In the genomic region with DNA sequence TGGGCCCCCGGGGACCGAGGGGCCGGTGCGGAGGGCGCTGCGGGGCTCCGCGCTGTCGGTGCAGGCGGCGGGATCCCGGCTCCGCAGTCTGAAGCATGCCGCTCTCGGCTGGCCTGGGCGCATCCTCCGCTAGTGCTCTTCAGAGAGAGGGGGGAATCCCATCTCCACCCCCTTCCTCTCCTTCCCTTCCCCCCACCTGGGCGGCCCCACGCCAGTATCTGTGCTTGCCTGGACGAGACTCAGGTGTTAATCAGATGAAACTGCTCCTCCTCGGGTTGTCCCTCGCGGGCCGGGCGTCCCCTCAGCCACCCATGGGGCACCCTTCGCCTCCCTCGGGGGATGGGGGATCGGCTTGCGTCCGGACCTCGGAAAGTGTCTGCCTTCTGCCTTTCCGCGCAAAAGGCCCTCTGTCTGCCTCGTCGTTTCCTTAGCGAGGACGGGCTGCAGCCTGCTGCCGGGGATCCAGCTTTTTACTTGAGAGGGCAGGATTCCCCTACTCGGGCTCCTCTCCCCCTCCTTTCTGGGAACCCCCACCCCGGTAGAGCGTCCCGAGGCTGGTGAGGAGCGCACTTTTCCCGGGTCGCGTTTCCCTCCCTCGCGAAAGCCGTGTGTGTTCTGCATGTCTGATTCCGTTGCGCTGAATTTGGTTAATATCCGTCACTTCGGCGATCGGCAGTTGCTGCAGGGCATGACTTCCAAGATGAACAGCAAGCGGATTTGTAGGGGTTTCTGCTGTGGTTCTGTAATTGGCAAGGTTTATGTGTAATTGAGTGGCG, we compare ENCODE assay signal across 2 cellular contexts.
A peak's percentile ranks its signal among the peaks of the same experiment; 100 is the strongest.
TF ChIP-seq lines count a peak whose summit lies in the region.

No MANE protein-coding gene starts in this region.

TF ChIP-seq in Ishikawa, 13 proteins besides CTCF, POLR2A, EP300 and RAD21:
- TF ChIP-seq NFIC (IDR thresholded peaks at IDR 0.05), result no peak
- TF ChIP-seq EGR1 (IDR thresholded peaks at IDR 0.05), result no peak
- TF ChIP-seq, protein P1, sequence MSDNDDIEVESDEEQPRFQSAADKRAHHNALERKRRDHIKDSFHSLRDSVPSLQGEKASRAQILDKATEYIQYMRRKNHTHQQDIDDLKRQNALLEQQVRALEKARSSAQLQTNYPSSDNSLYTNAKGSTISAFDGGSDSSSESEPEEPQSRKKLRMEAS (IDR thresholded peaks at IDR 0.05), result peak; percentile 54; the same call in 1 of the 2 replicates
- TF ChIP-seq, protein P2, sequence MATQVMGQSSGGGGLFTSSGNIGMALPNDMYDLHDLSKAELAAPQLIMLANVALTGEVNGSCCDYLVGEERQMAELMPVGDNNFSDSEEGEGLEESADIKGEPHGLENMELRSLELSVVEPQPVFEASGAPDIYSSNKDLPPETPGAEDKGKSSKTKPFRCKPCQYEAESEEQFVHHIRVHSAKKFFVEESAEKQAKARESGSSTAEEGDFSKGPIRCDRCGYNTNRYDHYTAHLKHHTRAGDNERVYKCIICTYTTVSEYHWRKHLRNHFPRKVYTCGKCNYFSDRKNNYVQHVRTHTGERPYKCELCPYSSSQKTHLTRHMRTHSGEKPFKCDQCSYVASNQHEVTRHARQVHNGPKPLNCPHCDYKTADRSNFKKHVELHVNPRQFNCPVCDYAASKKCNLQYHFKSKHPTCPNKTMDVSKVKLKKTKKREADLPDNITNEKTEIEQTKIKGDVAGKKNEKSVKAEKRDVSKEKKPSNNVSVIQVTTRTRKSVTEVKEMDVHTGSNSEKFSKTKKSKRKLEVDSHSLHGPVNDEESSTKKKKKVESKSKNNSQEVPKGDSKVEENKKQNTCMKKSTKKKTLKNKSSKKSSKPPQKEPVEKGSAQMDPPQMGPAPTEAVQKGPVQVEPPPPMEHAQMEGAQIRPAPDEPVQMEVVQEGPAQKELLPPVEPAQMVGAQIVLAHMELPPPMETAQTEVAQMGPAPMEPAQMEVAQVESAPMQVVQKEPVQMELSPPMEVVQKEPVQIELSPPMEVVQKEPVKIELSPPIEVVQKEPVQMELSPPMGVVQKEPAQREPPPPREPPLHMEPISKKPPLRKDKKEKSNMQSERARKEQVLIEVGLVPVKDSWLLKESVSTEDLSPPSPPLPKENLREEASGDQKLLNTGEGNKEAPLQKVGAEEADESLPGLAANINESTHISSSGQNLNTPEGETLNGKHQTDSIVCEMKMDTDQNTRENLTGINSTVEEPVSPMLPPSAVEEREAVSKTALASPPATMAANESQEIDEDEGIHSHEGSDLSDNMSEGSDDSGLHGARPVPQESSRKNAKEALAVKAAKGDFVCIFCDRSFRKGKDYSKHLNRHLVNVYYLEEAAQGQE (IDR thresholded peaks at IDR 0.05; ENCODE audit: low read depth), result no peak

TF ChIP-seq in WTC11, 78 proteins besides CTCF, POLR2A, EP300 and RAD21:
- TF ChIP-seq FOXJ3 (CRISPR knock-in tag; IDR thresholded peaks at IDR 0.05; ENCODE audit: borderline replicate concordance) (no peak), SMAD4 (CRISPR knock-in tag; IDR thresholded peaks at IDR 0.05) (no peak), TEAD1 (CRISPR knock-in tag; IDR thresholded peaks at IDR 0.05) (no peak), NR3C1 (CRISPR knock-in tag; conservative IDR thresholded peaks at IDR 0.05; ENCODE audit: low read depth) (no peak), JAZF1 (CRISPR knock-in tag; IDR thresholded peaks at IDR 0.05) (no peak), KAT7 (CRISPR knock-in tag; IDR thresholded peaks at IDR 0.05; ENCODE audit: borderline replicate concordance) (no peak), PRRX2 (CRISPR knock-in tag; IDR thresholded peaks at IDR 0.05) (no peak), ZNF317 (CRISPR knock-in tag; IDR thresholded peaks at IDR 0.05; ENCODE audit: borderline replicate concordance, low read depth) (no peak), CREM (CRISPR knock-in tag; IDR thresholded peaks at IDR 0.05) (no peak), JUN (CRISPR knock-in tag; IDR thresholded peaks at IDR 0.05) (no peak), MXD4 (CRISPR knock-in tag; IDR thresholded peaks at IDR 0.05; ENCODE audit: borderline replicate concordance) (no peak), ZNF138 (CRISPR knock-in tag; conservative IDR thresholded peaks at IDR 0.05) (no peak), NR2C2 (CRISPR knock-in tag; IDR thresholded peaks at IDR 0.05) (no peak), CREB1 (CRISPR knock-in tag; IDR thresholded peaks at IDR 0.05) (peak; percentile 43; the same call in 1 of the 2 replicates)
- TF ChIP-seq, protein P3, sequence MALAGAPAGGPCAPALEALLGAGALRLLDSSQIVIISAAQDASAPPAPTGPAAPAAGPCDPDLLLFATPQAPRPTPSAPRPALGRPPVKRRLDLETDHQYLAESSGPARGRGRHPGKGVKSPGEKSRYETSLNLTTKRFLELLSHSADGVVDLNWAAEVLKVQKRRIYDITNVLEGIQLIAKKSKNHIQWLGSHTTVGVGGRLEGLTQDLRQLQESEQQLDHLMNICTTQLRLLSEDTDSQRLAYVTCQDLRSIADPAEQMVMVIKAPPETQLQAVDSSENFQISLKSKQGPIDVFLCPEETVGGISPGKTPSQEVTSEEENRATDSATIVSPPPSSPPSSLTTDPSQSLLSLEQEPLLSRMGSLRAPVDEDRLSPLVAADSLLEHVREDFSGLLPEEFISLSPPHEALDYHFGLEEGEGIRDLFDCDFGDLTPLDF (CRISPR knock-in tag; IDR thresholded peaks at IDR 0.05), result no peak
- TF ChIP-seq, protein P4, sequence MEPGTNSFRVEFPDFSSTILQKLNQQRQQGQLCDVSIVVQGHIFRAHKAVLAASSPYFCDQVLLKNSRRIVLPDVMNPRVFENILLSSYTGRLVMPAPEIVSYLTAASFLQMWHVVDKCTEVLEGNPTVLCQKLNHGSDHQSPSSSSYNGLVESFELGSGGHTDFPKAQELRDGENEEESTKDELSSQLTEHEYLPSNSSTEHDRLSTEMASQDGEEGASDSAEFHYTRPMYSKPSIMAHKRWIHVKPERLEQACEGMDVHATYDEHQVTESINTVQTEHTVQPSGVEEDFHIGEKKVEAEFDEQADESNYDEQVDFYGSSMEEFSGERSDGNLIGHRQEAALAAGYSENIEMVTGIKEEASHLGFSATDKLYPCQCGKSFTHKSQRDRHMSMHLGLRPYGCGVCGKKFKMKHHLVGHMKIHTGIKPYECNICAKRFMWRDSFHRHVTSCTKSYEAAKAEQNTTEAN (CRISPR knock-in tag; IDR thresholded peaks at IDR 0.05), result peak; percentile 36; the same call in 1 of the 2 replicates
- TF ChIP-seq, protein P5, sequence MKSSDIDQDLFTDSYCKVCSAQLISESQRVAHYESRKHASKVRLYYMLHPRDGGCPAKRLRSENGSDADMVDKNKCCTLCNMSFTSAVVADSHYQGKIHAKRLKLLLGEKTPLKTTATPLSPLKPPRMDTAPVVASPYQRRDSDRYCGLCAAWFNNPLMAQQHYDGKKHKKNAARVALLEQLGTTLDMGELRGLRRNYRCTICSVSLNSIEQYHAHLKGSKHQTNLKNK (CRISPR knock-in tag; IDR thresholded peaks at IDR 0.05), result no peak
- TF ChIP-seq, protein P6, sequence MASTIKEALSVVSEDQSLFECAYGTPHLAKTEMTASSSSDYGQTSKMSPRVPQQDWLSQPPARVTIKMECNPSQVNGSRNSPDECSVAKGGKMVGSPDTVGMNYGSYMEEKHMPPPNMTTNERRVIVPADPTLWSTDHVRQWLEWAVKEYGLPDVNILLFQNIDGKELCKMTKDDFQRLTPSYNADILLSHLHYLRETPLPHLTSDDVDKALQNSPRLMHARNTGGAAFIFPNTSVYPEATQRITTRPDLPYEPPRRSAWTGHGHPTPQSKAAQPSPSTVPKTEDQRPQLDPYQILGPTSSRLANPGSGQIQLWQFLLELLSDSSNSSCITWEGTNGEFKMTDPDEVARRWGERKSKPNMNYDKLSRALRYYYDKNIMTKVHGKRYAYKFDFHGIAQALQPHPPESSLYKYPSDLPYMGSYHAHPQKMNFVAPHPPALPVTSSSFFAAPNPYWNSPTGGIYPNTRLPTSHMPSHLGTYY (CRISPR knock-in tag; IDR thresholded peaks at IDR 0.05), result no peak
- TF ChIP-seq, protein P7, sequence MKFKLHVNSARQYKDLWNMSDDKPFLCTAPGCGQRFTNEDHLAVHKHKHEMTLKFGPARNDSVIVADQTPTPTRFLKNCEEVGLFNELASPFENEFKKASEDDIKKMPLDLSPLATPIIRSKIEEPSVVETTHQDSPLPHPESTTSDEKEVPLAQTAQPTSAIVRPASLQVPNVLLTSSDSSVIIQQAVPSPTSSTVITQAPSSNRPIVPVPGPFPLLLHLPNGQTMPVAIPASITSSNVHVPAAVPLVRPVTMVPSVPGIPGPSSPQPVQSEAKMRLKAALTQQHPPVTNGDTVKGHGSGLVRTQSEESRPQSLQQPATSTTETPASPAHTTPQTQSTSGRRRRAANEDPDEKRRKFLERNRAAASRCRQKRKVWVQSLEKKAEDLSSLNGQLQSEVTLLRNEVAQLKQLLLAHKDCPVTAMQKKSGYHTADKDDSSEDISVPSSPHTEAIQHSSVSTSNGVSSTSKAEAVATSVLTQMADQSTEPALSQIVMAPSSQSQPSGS (CRISPR knock-in tag; IDR thresholded peaks at IDR 0.05; ENCODE audit: borderline replicate concordance, low read depth), result no peak
- TF ChIP-seq, protein P8, sequence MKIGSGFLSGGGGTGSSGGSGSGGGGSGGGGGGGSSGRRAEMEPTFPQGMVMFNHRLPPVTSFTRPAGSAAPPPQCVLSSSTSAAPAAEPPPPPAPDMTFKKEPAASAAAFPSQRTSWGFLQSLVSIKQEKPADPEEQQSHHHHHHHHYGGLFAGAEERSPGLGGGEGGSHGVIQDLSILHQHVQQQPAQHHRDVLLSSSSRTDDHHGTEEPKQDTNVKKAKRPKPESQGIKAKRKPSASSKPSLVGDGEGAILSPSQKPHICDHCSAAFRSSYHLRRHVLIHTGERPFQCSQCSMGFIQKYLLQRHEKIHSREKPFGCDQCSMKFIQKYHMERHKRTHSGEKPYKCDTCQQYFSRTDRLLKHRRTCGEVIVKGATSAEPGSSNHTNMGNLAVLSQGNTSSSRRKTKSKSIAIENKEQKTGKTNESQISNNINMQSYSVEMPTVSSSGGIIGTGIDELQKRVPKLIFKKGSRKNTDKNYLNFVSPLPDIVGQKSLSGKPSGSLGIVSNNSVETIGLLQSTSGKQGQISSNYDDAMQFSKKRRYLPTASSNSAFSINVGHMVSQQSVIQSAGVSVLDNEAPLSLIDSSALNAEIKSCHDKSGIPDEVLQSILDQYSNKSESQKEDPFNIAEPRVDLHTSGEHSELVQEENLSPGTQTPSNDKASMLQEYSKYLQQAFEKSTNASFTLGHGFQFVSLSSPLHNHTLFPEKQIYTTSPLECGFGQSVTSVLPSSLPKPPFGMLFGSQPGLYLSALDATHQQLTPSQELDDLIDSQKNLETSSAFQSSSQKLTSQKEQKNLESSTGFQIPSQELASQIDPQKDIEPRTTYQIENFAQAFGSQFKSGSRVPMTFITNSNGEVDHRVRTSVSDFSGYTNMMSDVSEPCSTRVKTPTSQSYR (CRISPR knock-in tag; IDR thresholded peaks at IDR 0.05), result peak; percentile 61; the same call in 1 of the 2 replicates
- TF ChIP-seq, protein P9, sequence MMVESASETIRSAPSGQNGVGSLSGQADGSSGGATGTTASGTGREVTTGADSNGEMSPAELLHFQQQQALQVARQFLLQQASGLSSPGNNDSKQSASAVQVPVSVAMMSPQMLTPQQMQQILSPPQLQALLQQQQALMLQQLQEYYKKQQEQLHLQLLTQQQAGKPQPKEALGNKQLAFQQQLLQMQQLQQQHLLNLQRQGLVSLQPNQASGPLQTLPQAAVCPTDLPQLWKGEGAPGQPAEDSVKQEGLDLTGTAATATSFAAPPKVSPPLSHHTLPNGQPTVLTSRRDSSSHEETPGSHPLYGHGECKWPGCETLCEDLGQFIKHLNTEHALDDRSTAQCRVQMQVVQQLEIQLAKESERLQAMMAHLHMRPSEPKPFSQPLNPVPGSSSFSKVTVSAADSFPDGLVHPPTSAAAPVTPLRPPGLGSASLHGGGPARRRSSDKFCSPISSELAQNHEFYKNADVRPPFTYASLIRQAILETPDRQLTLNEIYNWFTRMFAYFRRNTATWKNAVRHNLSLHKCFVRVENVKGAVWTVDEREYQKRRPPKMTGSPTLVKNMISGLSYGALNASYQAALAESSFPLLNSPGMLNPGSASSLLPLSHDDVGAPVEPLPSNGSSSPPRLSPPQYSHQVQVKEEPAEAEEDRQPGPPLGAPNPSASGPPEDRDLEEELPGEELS (CRISPR knock-in tag; IDR thresholded peaks at IDR 0.05), result no peak
- TF ChIP-seq, protein P10, sequence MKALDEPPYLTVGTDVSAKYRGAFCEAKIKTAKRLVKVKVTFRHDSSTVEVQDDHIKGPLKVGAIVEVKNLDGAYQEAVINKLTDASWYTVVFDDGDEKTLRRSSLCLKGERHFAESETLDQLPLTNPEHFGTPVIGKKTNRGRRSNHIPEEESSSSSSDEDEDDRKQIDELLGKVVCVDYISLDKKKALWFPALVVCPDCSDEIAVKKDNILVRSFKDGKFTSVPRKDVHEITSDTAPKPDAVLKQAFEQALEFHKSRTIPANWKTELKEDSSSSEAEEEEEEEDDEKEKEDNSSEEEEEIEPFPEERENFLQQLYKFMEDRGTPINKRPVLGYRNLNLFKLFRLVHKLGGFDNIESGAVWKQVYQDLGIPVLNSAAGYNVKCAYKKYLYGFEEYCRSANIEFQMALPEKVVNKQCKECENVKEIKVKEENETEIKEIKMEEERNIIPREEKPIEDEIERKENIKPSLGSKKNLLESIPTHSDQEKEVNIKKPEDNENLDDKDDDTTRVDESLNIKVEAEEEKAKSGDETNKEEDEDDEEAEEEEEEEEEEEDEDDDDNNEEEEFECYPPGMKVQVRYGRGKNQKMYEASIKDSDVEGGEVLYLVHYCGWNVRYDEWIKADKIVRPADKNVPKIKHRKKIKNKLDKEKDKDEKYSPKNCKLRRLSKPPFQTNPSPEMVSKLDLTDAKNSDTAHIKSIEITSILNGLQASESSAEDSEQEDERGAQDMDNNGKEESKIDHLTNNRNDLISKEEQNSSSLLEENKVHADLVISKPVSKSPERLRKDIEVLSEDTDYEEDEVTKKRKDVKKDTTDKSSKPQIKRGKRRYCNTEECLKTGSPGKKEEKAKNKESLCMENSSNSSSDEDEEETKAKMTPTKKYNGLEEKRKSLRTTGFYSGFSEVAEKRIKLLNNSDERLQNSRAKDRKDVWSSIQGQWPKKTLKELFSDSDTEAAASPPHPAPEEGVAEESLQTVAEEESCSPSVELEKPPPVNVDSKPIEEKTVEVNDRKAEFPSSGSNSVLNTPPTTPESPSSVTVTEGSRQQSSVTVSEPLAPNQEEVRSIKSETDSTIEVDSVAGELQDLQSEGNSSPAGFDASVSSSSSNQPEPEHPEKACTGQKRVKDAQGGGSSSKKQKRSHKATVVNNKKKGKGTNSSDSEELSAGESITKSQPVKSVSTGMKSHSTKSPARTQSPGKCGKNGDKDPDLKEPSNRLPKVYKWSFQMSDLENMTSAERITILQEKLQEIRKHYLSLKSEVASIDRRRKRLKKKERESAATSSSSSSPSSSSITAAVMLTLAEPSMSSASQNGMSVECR (CRISPR knock-in tag; IDR thresholded peaks at IDR 0.05; ENCODE audit: borderline replicate concordance), result 0 out of 2 replicates have a peak, but pooled peaks have one; percentile 58
TF ChIP-seq in WTC11: peak in this region for 4.
